In genomic region chr16:68778551-68779231, GRCh38 we compare ENCODE assay signal across 9 cellular contexts. TPM values are rescaled to one million over a fixed set of nuclear protein-coding genes. Genes with fewer than 3 reads are reported as not detected.
DNase-seq lines count a peak whose midpoint lies in the region; ATAC-seq and TF ChIP-seq lines count a peak whose summit lies in the region.
"Had no signal": no experiment of that assay in that cellular context is flagged by ENCODE, and none has a peak within 500 bp of the region (broad histone marks: within the 10 kb centered on the region; RNA-seq: fewer than 3 reads in every experiment).

No MANE protein-coding gene starts in this region.

- DNase-seq in HT-29 (ENCODE audit: low spot score) (peak; percentile 60), NCI-H774 (lab: John Stamatoyannopoulos, UW) (peak; percentile 59), iPS DF 19.7 (ENCODE audit: low read depth, low spot score) (peak; percentile 84), renal cortical epithelial cell (ENCODE audit: low read depth) (peak; percentile 54), AG08395 (ENCODE audit: low spot score) (no peak)
- no peak for DNase-seq in activated naive CD8-positive, alpha-beta T cell treated with anti-CD3 and anti-CD28 coated beads, Interleukin-2, amount 50 U/mL, for 24 hours

- H3K27me3 Mint-ChIP-seq in activated naive CD8-positive, alpha-beta T cell treated with anti-CD3 and anti-CD28 coated beads, Interleukin-2, amount 50 U/mL, for 24 hours: peaks cover 5% of the 10 kb centered on the region
- no peaks in the 10 kb centered on the region for H3K27me3 Mint-ChIP-seq in activated T-helper 17 cell treated with anti-CD3 and anti-CD28 coated beads, Interleukin-2, amount 50 U/mL, for 72 hours
- H3K27me3 Mint-ChIP-seq: activated naive CD8-positive, alpha-beta T cell had no signal

- H3K4me1 Mint-ChIP-seq in activated naive CD8-positive, alpha-beta T cell treated with anti-CD3 and anti-CD28 coated beads, Interleukin-2, amount 50 U/mL, for 24 hours: peaks cover 17% of the 10 kb centered on the region
- H3K4me1 Mint-ChIP-seq in activated T-helper 17 cell treated with anti-CD3 and anti-CD28 coated beads, Interleukin-2, amount 50 U/mL, for 72 hours: peaks cover 6% of the 10 kb centered on the region

- H3K36me3 Mint-ChIP-seq in activated naive CD8-positive, alpha-beta T cell treated with anti-CD3 and anti-CD28 coated beads, Interleukin-2, amount 50 U/mL, for 24 hours (ENCODE audit: low read depth): no peaks in the 10 kb centered on the region
- no peaks in the 10 kb centered on the region for H3K36me3 Mint-ChIP-seq in activated T-helper 17 cell treated with anti-CD3 and anti-CD28 coated beads, Interleukin-2, amount 50 U/mL, for 72 hours (ENCODE audit: low read depth)
- H3K36me3 Mint-ChIP-seq: activated naive CD8-positive, alpha-beta T cell had no signal

- no peaks in the 10 kb centered on the region for H3K9me3 Mint-ChIP-seq in activated naive CD8-positive, alpha-beta T cell treated with anti-CD3 and anti-CD28 coated beads, Interleukin-2, amount 50 U/mL, for 24 hours
- no peaks in the 10 kb centered on the region for H3K9me3 Mint-ChIP-seq in activated T-helper 17 cell treated with anti-CD3 and anti-CD28 coated beads, Interleukin-2, amount 50 U/mL, for 72 hours

- H3K27ac Mint-ChIP-seq in activated naive CD8-positive, alpha-beta T cell treated with anti-CD3 and anti-CD28 coated beads, Interleukin-2, amount 50 U/mL, for 24 hours: no peak overlapping the region
- H3K27ac Mint-ChIP-seq in activated T-helper 17 cell treated with anti-CD3 and anti-CD28 coated beads, Interleukin-2, amount 50 U/mL, for 72 hours: no peak overlapping the region
- H3K27ac Mint-ChIP-seq: activated naive CD8-positive, alpha-beta T cell had no signal

- no peak for ATAC-seq in activated naive CD8-positive, alpha-beta T cell treated with anti-CD3 and anti-CD28 coated beads, Interleukin-2, amount 50 U/mL, for 24 hours
- no peak for ATAC-seq in GM18505 (IDR thresholded peaks at IDR 0.05; ENCODE audit: unreplicated experiment)
- no peak for ATAC-seq in activated T-helper 17 cell treated with anti-CD3 and anti-CD28 coated beads, Interleukin-2, amount 50 U/mL, for 72 hours (replicated peaks)

- H3K4me3 Mint-ChIP-seq in activated naive CD8-positive, alpha-beta T cell treated with anti-CD3 and anti-CD28 coated beads, Interleukin-2, amount 50 U/mL, for 24 hours: no peak overlapping the region
- no peak overlapping the region for H3K4me3 Mint-ChIP-seq in activated T-helper 17 cell treated with anti-CD3 and anti-CD28 coated beads, Interleukin-2, amount 50 U/mL, for 72 hours
- H3K4me3 Mint-ChIP-seq: activated naive CD8-positive, alpha-beta T cell had no signal

- TF ChIP-seq POLR2A in GM18505 (IDR thresholded peaks at IDR 0.05; ENCODE audit: borderline replicate concordance, extremely low read depth, insufficient read depth, insufficient read length): no peak

RNA-seq across cellular contexts. Expression of gene CDH1, which starts 41.6 kb away (rescaled TPM):
- 219 and 251 TPM in 2 replicates for total RNA-seq in HT-29 (2014; rRNA removed; shearing (Covaris generic))
- 31.4 and 94.8 TPM in 2 replicates for total RNA-seq in renal cortical epithelial cell
- total RNA-seq in activated T-helper 17 cell treated with anti-CD3 and anti-CD28 coated beads, Interleukin-2, amount 50 U/mL, for 72 hours: 1 to 10 TPM; 1.8 to 3.0 TPM

Comparison
In these comparisons a context has a peak if more than half of its experiments do, and no peak if none do; other contexts are left out.
1. DNase-seq: peak in HT-29 (single experiment), NCI-H774 (single experiment), iPS DF 19.7 (single experiment) and renal cortical epithelial cell (single experiment); none in activated naive CD8-positive, alpha-beta T cell treated with anti-CD3 and anti-CD28 coated beads, Interleukin-2, amount 50 U/mL, for 24 hours (single experiment) and AG08395 (single experiment).